1 cellular context compared by ENCODE assay signal in the genomic region with DNA sequence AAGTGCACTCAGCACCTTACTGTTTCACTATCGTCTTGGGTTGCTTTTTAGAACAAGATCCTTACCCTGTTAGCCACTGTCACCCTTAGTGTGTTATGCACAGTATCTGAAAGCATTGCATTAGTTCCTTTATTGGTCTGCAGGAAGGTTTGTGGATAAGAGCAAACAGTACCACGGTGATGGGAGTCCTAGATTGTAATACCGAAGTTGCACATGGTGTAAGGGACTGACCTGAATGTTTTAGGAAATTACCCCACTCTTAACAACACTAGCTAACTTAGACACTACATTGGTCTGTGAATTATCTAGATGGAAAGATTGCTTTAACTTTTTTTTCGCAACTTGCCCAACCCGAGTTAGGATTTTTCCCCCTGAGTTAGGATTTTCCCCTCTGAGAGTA.
TF ChIP-seq lines count a peak whose summit lies in the region.

No MANE protein-coding gene starts in this region.

TF ChIP-seq in HCT116, 20 proteins besides CTCF, POLR2A, EP300 and RAD21 (continued from another document):
- TF ChIP-seq, protein P1, sequence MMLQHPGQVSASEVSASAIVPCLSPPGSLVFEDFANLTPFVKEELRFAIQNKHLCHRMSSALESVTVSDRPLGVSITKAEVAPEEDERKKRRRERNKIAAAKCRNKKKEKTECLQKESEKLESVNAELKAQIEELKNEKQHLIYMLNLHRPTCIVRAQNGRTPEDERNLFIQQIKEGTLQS (IDR thresholded peaks at IDR 0.05), result no peak
TF ChIP-seq in HCT116: peak in this region for 0.
